In genomic region chr11:35174666-35175065, GRCh38 we compare ENCODE assay signal across 11 cellular contexts. TPM values are rescaled to one million over a fixed set of nuclear protein-coding genes. Genes with fewer than 3 reads are reported as not detected.
DNase-seq lines count a peak whose midpoint lies in the region; ATAC-seq and TF ChIP-seq lines count a peak whose summit lies in the region.
"Had no signal": no experiment of that assay in that cellular context is flagged by ENCODE, and none has a peak within 500 bp of the region (broad histone marks: within the 10 kb centered on the region; RNA-seq: fewer than 3 reads in every experiment).

No MANE protein-coding gene starts in this region.

- no peak overlapping the region for H3K4me3 ChIP-seq in SK-N-SH (ENCODE audit: low read depth in 2 of 2, low read length in 1 of 2)
- no peak overlapping the region for H3K4me3 ChIP-seq in esophagus squamous epithelium
- no peak overlapping the region for H3K4me3 ChIP-seq in skeletal muscle satellite cell (ENCODE audit: low read length)
- H3K4me3 ChIP-seq: mucosa of descending colon had no signal

- no peak overlapping the region for H2AFZ ChIP-seq in SK-N-SH (ENCODE audit: low read depth)

- H3K9me3 ChIP-seq in SK-N-SH = no peaks in the 10 kb centered on the region
- H3K9me3 ChIP-seq in esophagus squamous epithelium = no peaks in the 10 kb centered on the region
- H3K9me3 ChIP-seq in skeletal muscle satellite cell (replicated peaks; ENCODE audit: low read length) = no peaks in the 10 kb centered on the region
- H3K9me3 ChIP-seq: mucosa of descending colon had no signal

- POLR2A ChIA-PET in SK-N-SH (lab: Yijun Ruan, JAX) = no interaction called here

- TF ChIP-seq CTCF in SK-N-SH (IDR thresholded peaks at IDR 0.05) = no peak
- TF ChIP-seq CTCF in esophagus squamous epithelium (IDR thresholded peaks at IDR 0.05) = no peak

- peaks cover 100% of the 10 kb centered on the region for H3K79me2 ChIP-seq in SK-N-SH (ENCODE audit: insufficient read depth)

- 0 out of 2 replicates have a peak overlapping the region, but pooled peaks have one; percentile 13 for H3K9ac ChIP-seq in SK-N-SH
- peak overlapping the region; percentile 8 for H3K9ac ChIP-seq in skeletal muscle satellite cell (ENCODE audit: low read depth, low read length)

- no peaks in the 10 kb centered on the region for H4K20me1 ChIP-seq in SK-N-SH (ENCODE audit: insufficient read depth)

- no peak for TF ChIP-seq POLR2A in esophagus squamous epithelium (IDR thresholded peaks at IDR 0.05)

- H3K4me1 ChIP-seq in SK-N-SH (ENCODE audit: control insufficient read depth in 1 of 2, insufficient read depth in 2 of 2, low read depth in 1 of 2, low read length in 1 of 2) (peaks cover 8 to 57% of the 10 kb centered on the region in 2 experiments), esophagus squamous epithelium (peaks cover 53 to 97% (median 61%) of the 10 kb centered on the region in 3 donors), skeletal muscle satellite cell (ENCODE audit: control insufficient read depth, insufficient read depth, low read length) (peaks cover 61% of the 10 kb centered on the region)

- CTCF ChIA-PET in SK-N-SH (lab: Yijun Ruan, JAX) = interaction anchor here (0.6 to 1.0 kb wide), 3 partner anchors 18 to 674 kb away, joined by 3 read pairs; no protein-coding TSS in a partner anchor

- H3K27ac ChIP-seq in SK-N-SH (ENCODE audit: low read depth in 2 of 2, low read length in 1 of 2) = peak overlapping the region in 1 of 2 experiments; percentile 88; a peak in 2 of 4 replicates
- peak overlapping the region; percentile 53 to 77 (median 70) for H3K27ac ChIP-seq in esophagus squamous epithelium

- no peak for ATAC-seq in HG03521 (IDR thresholded peaks at IDR 0.05; ENCODE audit: unreplicated experiment)

- H3F3A ChIP-seq in SK-N-SH (replicated peaks; ENCODE audit: insufficient read depth) = peaks cover 59% of the 10 kb centered on the region

- 49% methylated on average over 3 of the region's 3 CpGs for WGBS in SK-N-SH (ENCODE audit: low lambda C conversion rate)
- WGBS in esophagus squamous epithelium, 2 donors = 25 to 37% methylated on average over 3 of the region's 3 CpGs

- TF ChIP-seq EP300 in SK-N-SH (IDR thresholded peaks at IDR 0.05; ENCODE audit: borderline replicate concordance in 1 of 2, low read depth in 1 of 2, low read length in 1 of 2) = no peak

- H3K27me3 ChIP-seq in SK-N-SH (ENCODE audit: insufficient read depth) (no peaks in the 10 kb centered on the region), esophagus squamous epithelium (no peaks in the 10 kb centered on the region), skeletal muscle satellite cell (ENCODE audit: control insufficient read depth, insufficient read depth, low read length) (no peaks in the 10 kb centered on the region)

- DNase-seq in GM04503 (ENCODE audit: low read depth) (peak; percentile 41), SK-N-SH (no peak), esophagus squamous epithelium (lab: John Stamatoyannopoulos, UW) (no peak), dermis blood vessel endothelial cell (no peak), NCI-H1436 treated with DMSO at 0.1 percent for 48 hours (lab: John Stamatoyannopoulos, UW) (no peak)
- DNase-seq in stimulated activated CD4-positive, alpha-beta T cell treated with anti-CD3 and anti-CD28 coated beads, Interleukin-4, amount 100 ng/mL, for 24 hours = no peak
- DNase-seq: endodermal cell, mucosa of descending colon, NCI-H1436 had no signal

- H3K9me2 ChIP-seq in SK-N-SH = no peaks in the 10 kb centered on the region

- TF ChIP-seq RAD21 in SK-N-SH (IDR thresholded peaks at IDR 0.05; ENCODE audit: low read length) = no peak

- peak overlapping the region; percentile 39 for H3K4me2 ChIP-seq in SK-N-SH
- H3K4me2 ChIP-seq in skeletal muscle satellite cell (ENCODE audit: low read length) = peak overlapping the region; percentile 27

- intact Hi-C loops in esophagus squamous epithelium (cut with DNase I) = no loop called here

- H3K36me3 ChIP-seq in SK-N-SH (replicated peaks in 1 of 2; ENCODE audit: control insufficient read depth in 1 of 2, insufficient read depth in 2 of 2, low read length in 1 of 2) (peaks cover 15 to 45% of the 10 kb centered on the region in 2 experiments), esophagus squamous epithelium (peaks cover 12 to 31% (median 14%) of the 10 kb centered on the region in 3 donors), skeletal muscle satellite cell (ENCODE audit: insufficient read depth, low read length) (peaks cover 62% of the 10 kb centered on the region)

TF ChIP-seq in SK-N-SH, 30 proteins besides CTCF, POLR2A, EP300 and RAD21:
- TF ChIP-seq TAF1 (IDR thresholded peaks at IDR 0.05; ENCODE audit: borderline replicate concordance, low read depth, low read length) = no peak
- TF ChIP-seq, protein P1, sequence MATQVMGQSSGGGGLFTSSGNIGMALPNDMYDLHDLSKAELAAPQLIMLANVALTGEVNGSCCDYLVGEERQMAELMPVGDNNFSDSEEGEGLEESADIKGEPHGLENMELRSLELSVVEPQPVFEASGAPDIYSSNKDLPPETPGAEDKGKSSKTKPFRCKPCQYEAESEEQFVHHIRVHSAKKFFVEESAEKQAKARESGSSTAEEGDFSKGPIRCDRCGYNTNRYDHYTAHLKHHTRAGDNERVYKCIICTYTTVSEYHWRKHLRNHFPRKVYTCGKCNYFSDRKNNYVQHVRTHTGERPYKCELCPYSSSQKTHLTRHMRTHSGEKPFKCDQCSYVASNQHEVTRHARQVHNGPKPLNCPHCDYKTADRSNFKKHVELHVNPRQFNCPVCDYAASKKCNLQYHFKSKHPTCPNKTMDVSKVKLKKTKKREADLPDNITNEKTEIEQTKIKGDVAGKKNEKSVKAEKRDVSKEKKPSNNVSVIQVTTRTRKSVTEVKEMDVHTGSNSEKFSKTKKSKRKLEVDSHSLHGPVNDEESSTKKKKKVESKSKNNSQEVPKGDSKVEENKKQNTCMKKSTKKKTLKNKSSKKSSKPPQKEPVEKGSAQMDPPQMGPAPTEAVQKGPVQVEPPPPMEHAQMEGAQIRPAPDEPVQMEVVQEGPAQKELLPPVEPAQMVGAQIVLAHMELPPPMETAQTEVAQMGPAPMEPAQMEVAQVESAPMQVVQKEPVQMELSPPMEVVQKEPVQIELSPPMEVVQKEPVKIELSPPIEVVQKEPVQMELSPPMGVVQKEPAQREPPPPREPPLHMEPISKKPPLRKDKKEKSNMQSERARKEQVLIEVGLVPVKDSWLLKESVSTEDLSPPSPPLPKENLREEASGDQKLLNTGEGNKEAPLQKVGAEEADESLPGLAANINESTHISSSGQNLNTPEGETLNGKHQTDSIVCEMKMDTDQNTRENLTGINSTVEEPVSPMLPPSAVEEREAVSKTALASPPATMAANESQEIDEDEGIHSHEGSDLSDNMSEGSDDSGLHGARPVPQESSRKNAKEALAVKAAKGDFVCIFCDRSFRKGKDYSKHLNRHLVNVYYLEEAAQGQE (IDR thresholded peaks at IDR 0.05; ENCODE audit: low read depth, low read length) = no peak
- peak; percentile 62 for TF ChIP-seq TCF12 (IDR thresholded peaks at IDR 0.05)
- TF ChIP-seq JUND (IDR thresholded peaks at IDR 0.05) = peak; percentile 47
- no peak for TF ChIP-seq RXRA (IDR thresholded peaks at IDR 0.05; ENCODE audit: borderline replicate concordance, low read depth)
- peak; percentile 50; the same call in 1 of the 2 replicates for TF ChIP-seq FOSL2 (IDR thresholded peaks at IDR 0.05; ENCODE audit: borderline replicate concordance, low read depth)

RNA-seq across cellular contexts. Expression of gene CD44, which starts 35.7 kb away (rescaled TPM):
- polyA plus RNA-seq in SK-N-SH (2012; rRNA removed) = 457 and 550 TPM in 2 replicates
- polyA plus RNA-seq in SK-N-SH (2012; cell fraction: cytosol; rRNA removed) = 360 and 443 TPM in 2 replicates
- 271 and 426 TPM in 2 replicates for polyA plus RNA-seq in SK-N-SH (2012; cell fraction: nucleus; rRNA removed)
- total RNA-seq in esophagus squamous epithelium = 100 to 1,000 TPM; 418 to 565 (median 463) TPM
- 298 TPM in 2 replicates for total RNA-seq in skeletal muscle satellite cell (2012; rRNA removed)
- 2.6 and 3.4 TPM in 2 replicates for total RNA-seq in dermis blood vessel endothelial cell

Comparison
In these comparisons a context has a peak if more than half of its experiments do, and no peak if none do; other contexts are left out.
1. RNA of gene CD44, which starts 35.7 kb away (total RNA-seq): 418 to 565 TPM in esophagus squamous epithelium; 2.6 to 3.4 TPM in dermis blood vessel endothelial cell; every median in the first group is over 10 times any median in the second.